Comparison of ENCODE assay signal across 9 cellular contexts in the genomic region with DNA sequence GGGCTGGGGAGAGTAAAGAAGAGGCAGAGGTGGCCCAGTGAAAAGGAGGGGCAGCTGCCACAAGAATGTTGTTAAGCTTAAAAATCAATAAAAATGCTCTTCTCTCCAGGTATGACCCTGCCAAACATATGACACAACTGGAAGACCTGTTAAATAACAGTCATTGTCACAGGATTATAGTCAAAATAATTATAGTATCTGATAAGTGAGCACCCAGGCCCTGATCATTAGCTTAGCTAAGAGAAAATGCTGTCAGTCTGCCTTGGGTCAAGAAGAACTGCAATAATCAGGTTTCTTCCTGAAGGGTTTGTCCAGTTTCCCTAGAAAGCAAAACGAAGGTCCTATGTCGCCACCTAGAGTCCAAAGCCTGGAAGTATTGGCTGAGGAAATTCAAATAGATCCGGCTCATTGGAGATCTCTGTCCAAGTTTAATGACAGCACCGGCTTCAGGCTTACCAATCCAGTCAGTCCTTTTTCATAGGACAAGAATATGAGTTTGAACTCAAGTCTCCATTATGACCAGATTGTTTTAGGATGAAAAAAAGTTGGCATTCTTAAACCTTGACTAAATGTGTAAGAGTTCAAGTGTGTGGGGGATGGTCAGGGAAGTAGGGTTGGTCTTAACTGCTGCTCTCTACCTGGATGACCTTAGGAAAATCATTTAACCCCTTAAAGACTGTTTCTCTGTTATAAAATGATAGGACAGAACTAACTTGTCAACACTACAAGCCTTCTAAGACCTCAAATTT. TPM values are rescaled to one million over a fixed set of nuclear protein-coding genes. Genes with fewer than 3 reads are reported as not detected.
DNase-seq lines count a peak whose midpoint lies in the region; ATAC-seq and TF ChIP-seq lines count a peak whose summit lies in the region.
"Had no signal": no experiment of that assay in that cellular context is flagged by ENCODE, and none has a peak within 500 bp of the region (broad histone marks: within the 10 kb centered on the region; RNA-seq: fewer than 3 reads in every experiment).

No MANE protein-coding gene starts in this region.

- no peaks in the 10 kb centered on the region for H3K4me1 ChIP-seq in prostate gland (replicated peaks)

- TF ChIP-seq CTCF in WI38 (IDR thresholded peaks at IDR 0.05; ENCODE audit: low read depth, low read length) = peak; percentile 74
- TF ChIP-seq CTCF in prostate gland (IDR thresholded peaks at IDR 0.05) = peak; percentile 29 to 77 (median 74)

- intact Hi-C loops in prostate gland (cut with DNase I) = loop anchor here (10.0 kb wide), 1 partner anchor 50 kb away; no protein-coding TSS in a partner anchor

- no peak overlapping the region for H3K27ac ChIP-seq in prostate gland

- DNase-seq in COR-L47 (lab: John Stamatoyannopoulos, UW) (peak; percentile 72), NCI-H2196 treated with DMSO at 0.1 percent for 48 hours (lab: John Stamatoyannopoulos, UW; ENCODE audit: unreplicated experiment) (peak; percentile 84), foreskin melanocyte (peak; percentile 52), prostate gland (ENCODE audit: low spot score) (peak; percentile 63)
- DNase-seq: activated B cell treated with CpG ODN at 0.5 μM for 24 hours had no signal

- no peaks in the 10 kb centered on the region for H3K36me3 ChIP-seq in prostate gland

- TF ChIP-seq POLR2A in prostate gland (IDR thresholded peaks at IDR 0.05) = no peak

- 0% methylated on average over 4 of the region's 4 CpGs for WGBS in prostate gland

- H3K9me3 ChIP-seq in prostate gland = no peaks in the 10 kb centered on the region

- H3K27me3 ChIP-seq in prostate gland (replicated peaks; ENCODE audit: insufficient read depth) = no peaks in the 10 kb centered on the region

- ATAC-seq in GM18909 (IDR thresholded peaks at IDR 0.05; ENCODE audit: poor library complexity, unreplicated experiment) (peak; percentile 83), HG03460 (IDR thresholded peaks at IDR 0.05; ENCODE audit: unreplicated experiment) (peak; percentile 76), HG03439 (IDR thresholded peaks at IDR 0.05; ENCODE audit: unreplicated experiment) (no peak)

- H3K4me3 ChIP-seq in WI38 (ENCODE audit: low read depth, low read length) (no peak overlapping the region), prostate gland (no peak overlapping the region)

RNA-seq across cellular contexts. Expression of a gene that starts 22.5 kb away (rescaled TPM):
- 10 to 100 TPM in 1 of 2 donors, under 1 TPM in 1; 0.36 to 35.6 TPM for total RNA-seq in prostate gland
- total RNA-seq: activated B cell treated with CpG ODN at 0.5 μM for 24 hours had no signal

RNA-seq across cellular contexts. Expression of a gene that starts 56.7 kb away (rescaled TPM):
- total RNA-seq in prostate gland = 10 to 100 TPM in 1 of 2 donors, 1 to 10 TPM in 1; 4.9 to 11.1 TPM
- total RNA-seq: activated B cell treated with CpG ODN at 0.5 μM for 24 hours had no signal
